ENCODE assay signal across 22 cellular contexts in genomic region chr6:38153946-38154345, GRCh38.
"Had no signal": no experiment of that assay in that cellular context is flagged by ENCODE, and none has a peak within 500 bp of the region (broad histone marks: within the 10 kb centered on the region; RNA-seq: fewer than 3 reads in every experiment).

No MANE protein-coding gene starts in this region.

- H3K9ac ChIP-seq: parathyroid adenoma had no signal

- H3K9me3 Mint-ChIP-seq: activated CD4-positive, alpha-beta memory T cell treated with anti-CD3 and anti-CD28 coated beads, Interleukin-2, amount 10 ng/mL, durations not matched to agents 7 days and 5 days; activated naive CD8-positive, alpha-beta T cell treated with anti-CD3 and anti-CD28 coated beads for 36 hours; activated T-cell treated with anti-CD3 and anti-CD28 coated beads, Interleukin-2, amount 50 U/mL, for 4 hours; dendritic cell treated with granulocyte-macrophage colony-stimulating factor and Interleukin-4, amounts not matched to agents 40 ng/mL and 50 ng/mL, for 4 days had no signal

- H3K9me3 ChIP-seq: esophagus muscularis mucosa, gastroesophageal sphincter, heart left ventricle, thoracic aorta had no signal

- H3K36me3 Mint-ChIP-seq: activated CD8-positive, alpha-beta memory T cell treated with anti-CD3 and anti-CD28 coated beads, Interleukin-2, amount 10 ng/mL, durations not matched to agents 7 days and 5 days had no signal

- H3K27ac ChIP-seq: esophagus muscularis mucosa, gastroesophageal sphincter, parathyroid adenoma, thoracic aorta, WERI-Rb-1 had no signal

- H3K4me3 ChIP-seq: esophagus muscularis mucosa, gastroesophageal sphincter, heart left ventricle, thoracic aorta had no signal

- H3K27ac Mint-ChIP-seq: activated CD4-positive, alpha-beta memory T cell treated with anti-CD3 and anti-CD28 coated beads, Interleukin-2, amount 10 ng/mL, durations not matched to agents 7 days and 5 days; activated CD8-positive, alpha-beta memory T cell treated with anti-CD3 and anti-CD28 coated beads, Interleukin-2, amount 10 ng/mL, durations not matched to agents 7 days and 5 days; activated naive CD8-positive, alpha-beta T cell treated with anti-CD3 and anti-CD28 coated beads for 36 hours; stimulated activated memory B cell treated with anti-CD40 and anti-IgM and Interleukin-4, amounts not matched to agents 10 μg/mL and 1 μg/mL and 100 μg/mL, for 72 hours had no signal

- H3K4me3 Mint-ChIP-seq: activated CD4-positive, alpha-beta memory T cell treated with anti-CD3 and anti-CD28 coated beads, Interleukin-2, amount 10 ng/mL, durations not matched to agents 7 days and 5 days; activated CD8-positive, alpha-beta memory T cell treated with anti-CD3 and anti-CD28 coated beads, Interleukin-2, amount 10 ng/mL, durations not matched to agents 7 days and 5 days; activated naive CD8-positive, alpha-beta T cell treated with anti-CD3 and anti-CD28 coated beads for 36 hours; activated T-cell treated with anti-CD3 and anti-CD28 coated beads, Interleukin-2, amount 50 U/mL, for 4 hours; dendritic cell treated with granulocyte-macrophage colony-stimulating factor and Interleukin-4, amounts not matched to agents 40 ng/mL and 50 ng/mL, for 4 days; naive thymus-derived CD8-positive, alpha-beta T cell; stimulated activated memory B cell treated with anti-CD40 and anti-IgM and Interleukin-4, amounts not matched to agents 10 μg/mL and 1 μg/mL and 100 μg/mL, for 72 hours; T-helper 17 cell had no signal

- H3K27me3 ChIP-seq: esophagus muscularis mucosa, gastroesophageal sphincter, heart left ventricle had no signal

- FAIRE-seq: endothelial cell of umbilical vein had no signal

- H3K4me1 ChIP-seq: parathyroid adenoma had no signal

- H3K4me1 Mint-ChIP-seq: activated CD4-positive, alpha-beta memory T cell treated with anti-CD3 and anti-CD28 coated beads, Interleukin-2, amount 10 ng/mL, durations not matched to agents 7 days and 5 days; activated CD8-positive, alpha-beta memory T cell treated with anti-CD3 and anti-CD28 coated beads, Interleukin-2, amount 10 ng/mL, durations not matched to agents 7 days and 5 days; activated naive CD8-positive, alpha-beta T cell treated with anti-CD3 and anti-CD28 coated beads for 36 hours; stimulated activated memory B cell treated with anti-CD40 and anti-IgM and Interleukin-4, amounts not matched to agents 10 μg/mL and 1 μg/mL and 100 μg/mL, for 72 hours had no signal

- H3K27me3 Mint-ChIP-seq: activated CD4-positive, alpha-beta memory T cell treated with anti-CD3 and anti-CD28 coated beads, Interleukin-2, amount 10 ng/mL, durations not matched to agents 7 days and 5 days; activated CD8-positive, alpha-beta memory T cell treated with anti-CD3 and anti-CD28 coated beads, Interleukin-2, amount 10 ng/mL, durations not matched to agents 7 days and 5 days; activated naive CD8-positive, alpha-beta T cell treated with anti-CD3 and anti-CD28 coated beads for 36 hours; dendritic cell treated with granulocyte-macrophage colony-stimulating factor and Interleukin-4, amounts not matched to agents 40 ng/mL and 50 ng/mL, for 4 days; naive thymus-derived CD8-positive, alpha-beta T cell; stimulated activated memory B cell treated with anti-CD40 and anti-IgM and Interleukin-4, amounts not matched to agents 10 μg/mL and 1 μg/mL and 100 μg/mL, for 72 hours; T-helper 17 cell had no signal

- DNase-seq: activated CD4-positive, alpha-beta memory T cell treated with anti-CD3 and anti-CD28 coated beads, Interleukin-2, amount 10 ng/mL, durations not matched to agents 7 days and 5 days; activated CD4-positive, alpha-beta T cell treated with anti-CD3 and anti-CD28 coated beads for 4 hours; activated CD8-positive, alpha-beta memory T cell treated with anti-CD3 and anti-CD28 coated beads, Interleukin-2, amount 10 ng/mL, durations not matched to agents 7 days and 5 days; activated gamma-delta T cell treated with Interleukin-2 at 50 U/mL for 16 hours; activated naive CD8-positive, alpha-beta T cell treated with anti-CD3 and anti-CD28 coated beads for 36 hours; activated T-cell treated with anti-CD3 and anti-CD28 coated beads, Interleukin-2, amount 50 U/mL, for 4 hours; amniotic stem cell; effector memory CD4-positive, alpha-beta T cell; heart left ventricle; left ventricle myocardium superior; mesenchymal stem cell; naive thymus-derived CD8-positive, alpha-beta T cell; stimulated activated CD4-positive, alpha-beta T cell treated with anti-CD3 and anti-CD28 coated beads, Interleukin-4, amount 100 ng/mL, for 4 hours; T-helper 17 cell had no signal
